Comparison of ENCODE assay signal across 29 cellular contexts in genomic region chr2:72040629-72041403, GRCh38.
DNase-seq lines count a peak whose midpoint lies in the region; ATAC-seq and TF ChIP-seq lines count a peak whose summit lies in the region.
"Had no signal": no experiment of that assay in that cellular context is flagged by ENCODE, and none has a peak within 500 bp of the region (broad histone marks: within the 10 kb centered on the region; RNA-seq: fewer than 3 reads in every experiment).

No MANE protein-coding gene starts in this region.

- peak; percentile 86 for DNase-seq in MG63
- peak; percentile 64 for DNase-seq in astrocyte of the hippocampus (ENCODE audit: low read depth, low spot score)
- no peak for DNase-seq in esophagus squamous epithelium (lab: John Stamatoyannopoulos, UW)
- peak; percentile 14 for DNase-seq in sciatic nerve (ENCODE audit: low spot score)
- no peak for DNase-seq in stimulated activated CD4-positive, alpha-beta T cell treated with anti-CD3 and anti-CD28 coated beads, Interleukin-4, amount 100 ng/mL, for 4 hours
- DNase-seq in NCI-H2171 (lab: John Stamatoyannopoulos, UW), result no peak
- no peak for DNase-seq in natural killer cell treated with Interleukin-12 subunit alpha and Interleukin-12 subunit beta and Interleukin-15 and Interleukin-18, amount 100 ng/mL, for 72 hours (ENCODE audit: low spot score)
- DNase-seq in stomach, result no peak
- DNase-seq: activated CD4-positive, alpha-beta T cell treated with anti-CD3 and anti-CD28 coated beads, Interleukin-2, amount 10 ng/mL, durations not matched to agents 7 days and 5 days; activated T-cell treated with anti-CD3 and anti-CD28 coated beads, Interleukin-2, amount 50 U/mL, for 48 hours; Calu3; effector memory CD8-positive, alpha-beta T cell; H9; hippocampal formation; IMR-90; left ventricle myocardium inferior; midbrain; naive thymus-derived CD4-positive, alpha-beta T cell; NCI-H2029; NCI-H774; ovary; retina; SHP77; stimulated activated CD4-positive, alpha-beta T cell treated with anti-CD3 and anti-CD28 coated beads, Interleukin-2, amount 100 ng/mL, for 24 hours; upper lobe of left lung had no signal

- peaks cover 4 to 24% of the 10 kb centered on the region in 2 donors for H3K27me3 Mint-ChIP-seq in natural killer cell treated with Interleukin-12 subunit alpha and Interleukin-12 subunit beta and Interleukin-15 and Interleukin-18, amount 100 ng/mL, for 72 hours
- H3K27me3 Mint-ChIP-seq: activated CD4-positive, alpha-beta T cell treated with anti-CD3 and anti-CD28 coated beads, Interleukin-2, amount 10 ng/mL, durations not matched to agents 7 days and 5 days had no signal

- no peaks in the 10 kb centered on the region for H3K4me1 Mint-ChIP-seq in natural killer cell treated with Interleukin-12 subunit alpha and Interleukin-12 subunit beta and Interleukin-15 and Interleukin-18, amount 100 ng/mL, for 72 hours (ENCODE audit: low read depth in 2 of 2)
- H3K4me1 Mint-ChIP-seq: activated CD4-positive, alpha-beta T cell treated with anti-CD3 and anti-CD28 coated beads, Interleukin-2, amount 10 ng/mL, durations not matched to agents 7 days and 5 days; naive thymus-derived CD4-positive, alpha-beta T cell had no signal

- no peak for TF ChIP-seq CTCF in esophagus squamous epithelium (IDR thresholded peaks at IDR 0.05)
- no peak for TF ChIP-seq CTCF in stomach (IDR thresholded peaks at IDR 0.05)

- no peak overlapping the region for H3K4me3 Mint-ChIP-seq in natural killer cell treated with Interleukin-12 subunit alpha and Interleukin-12 subunit beta and Interleukin-15 and Interleukin-18, amount 100 ng/mL, for 72 hours
- H3K4me3 Mint-ChIP-seq: activated CD4-positive, alpha-beta T cell treated with anti-CD3 and anti-CD28 coated beads, Interleukin-2, amount 10 ng/mL, durations not matched to agents 7 days and 5 days; effector memory CD8-positive, alpha-beta T cell; H9; naive thymus-derived CD4-positive, alpha-beta T cell had no signal

- H3K9me3 ChIP-seq in MG63 (peaks cover 7% of the 10 kb centered on the region), esophagus squamous epithelium (peaks cover 0 to 17% (median 6%) of the 10 kb centered on the region in 3 donors), stomach (peaks cover 0 to 15% (median 8%) of the 10 kb centered on the region in 4 donors)
- H3K9me3 ChIP-seq: ovary had no signal

- peak overlapping the region in 3 of 4 donors; percentile 49 to 82 (median 57) for H3K27ac ChIP-seq in esophagus squamous epithelium
- H3K27ac ChIP-seq in stomach, result no peak overlapping the region
- H3K27ac ChIP-seq: C4-2B, coronary artery, gastroesophageal sphincter, left ventricle myocardium inferior, ovary, upper lobe of left lung had no signal

- intact Hi-C loops in esophagus squamous epithelium (cut with DNase I), result no loop called here
- intact Hi-C loops in sciatic nerve (cut with DNase I), result no loop called here
- intact Hi-C loops in stomach (cut with DNase I; ENCODE audit: low total_unique reads), result no loop called here

- TF ChIP-seq POLR2A in esophagus squamous epithelium (IDR thresholded peaks at IDR 0.05) (no peak), stomach (IDR thresholded peaks at IDR 0.05) (no peak)

- H3K4me3 ChIP-seq in MG63, result no peak overlapping the region
- H3K4me3 ChIP-seq in esophagus squamous epithelium, result no peak overlapping the region
- H3K4me3 ChIP-seq in stomach, result no peak overlapping the region
- H3K4me3 ChIP-seq: coronary artery, gastroesophageal sphincter, left ventricle myocardium inferior, ovary, smooth muscle cell, upper lobe of left lung had no signal

- H3K4me1 ChIP-seq in esophagus squamous epithelium (peaks cover 7 to 60% (median 13%) of the 10 kb centered on the region in 3 donors), stomach (no peaks in the 10 kb centered on the region)
- H3K4me1 ChIP-seq: gastroesophageal sphincter, left ventricle myocardium inferior, upper lobe of left lung had no signal

- no peaks in the 10 kb centered on the region for H3K36me3 Mint-ChIP-seq in natural killer cell treated with Interleukin-12 subunit alpha and Interleukin-12 subunit beta and Interleukin-15 and Interleukin-18, amount 100 ng/mL, for 72 hours
- H3K36me3 Mint-ChIP-seq: naive thymus-derived CD4-positive, alpha-beta T cell had no signal

- H3K9me3 Mint-ChIP-seq in natural killer cell treated with Interleukin-12 subunit alpha and Interleukin-12 subunit beta and Interleukin-15 and Interleukin-18, amount 100 ng/mL, for 72 hours, result peaks cover 11% of the 10 kb centered on the region

- H3K36me3 ChIP-seq in MG63 (no peaks in the 10 kb centered on the region), esophagus squamous epithelium (no peaks in the 10 kb centered on the region), stomach (no peaks in the 10 kb centered on the region)
- H3K36me3 ChIP-seq: gastroesophageal sphincter, left ventricle myocardium inferior, ovary, upper lobe of left lung had no signal

- ATAC-seq in sciatic nerve, result no peak
- no peak for ATAC-seq in natural killer cell treated with Interleukin-12 subunit alpha and Interleukin-12 subunit beta and Interleukin-15 and Interleukin-18, amount 100 ng/mL, for 72 hours
- ATAC-seq: effector memory CD8-positive, alpha-beta T cell; naive thymus-derived CD4-positive, alpha-beta T cell had no signal

- H3K27ac Mint-ChIP-seq in natural killer cell treated with Interleukin-12 subunit alpha and Interleukin-12 subunit beta and Interleukin-15 and Interleukin-18, amount 100 ng/mL, for 72 hours, result no peak overlapping the region
- H3K27ac Mint-ChIP-seq: activated CD4-positive, alpha-beta T cell treated with anti-CD3 and anti-CD28 coated beads, Interleukin-2, amount 10 ng/mL, durations not matched to agents 7 days and 5 days; effector memory CD8-positive, alpha-beta T cell; H9; naive thymus-derived CD4-positive, alpha-beta T cell had no signal

- TF ChIP-seq EP300 in stomach (IDR thresholded peaks at IDR 0.05), result no peak

- H3K27me3 ChIP-seq in MG63 (no peaks in the 10 kb centered on the region), esophagus squamous epithelium (no peaks in the 10 kb centered on the region), stomach (no peaks in the 10 kb centered on the region)
- H3K27me3 ChIP-seq: ovary, upper lobe of left lung had no signal

- WGBS in esophagus squamous epithelium, 2 donors, result 60 to 61% methylated on average over 11 of the region's 11 CpGs
- 67 to 74% (median 72%) methylated on average over 11 of the region's 11 CpGs for WGBS in stomach, 5 donors

Comparison
In these comparisons a context has a peak if more than half of its experiments do, and no peak if none do; other contexts are left out.
1. DNase-seq: peak in MG63 (single experiment), astrocyte of the hippocampus (single experiment) and sciatic nerve (single experiment); none in esophagus squamous epithelium (single experiment), stimulated activated CD4-positive, alpha-beta T cell treated with anti-CD3 and anti-CD28 coated beads, Interleukin-4, amount 100 ng/mL, for 4 hours (0 of 2), NCI-H2171 (single experiment), natural killer cell treated with Interleukin-12 subunit alpha and Interleukin-12 subunit beta and Interleukin-15 and Interleukin-18, amount 100 ng/mL, for 72 hours (single experiment) and stomach (single experiment).
2. H3K27ac ChIP-seq: peak in esophagus squamous epithelium (3 of 4); none in stomach (0 of 5).